In genomic region chr10:103966671-103967432, GRCh38 we compare ENCODE assay signal across 1 cellular context.
TF ChIP-seq lines count a peak whose summit lies in the region.

TSS of gene SLK (plus strand) at chr10:103967140. CDS start at chr10:103967746, 606 bp downstream.

TF ChIP-seq in HEK293, 187 proteins besides CTCF, POLR2A, EP300 and RAD21 (continued from another document and continues in another):
- TF ChIP-seq GFI1B (tag by site-specific recombination; IDR thresholded peaks at IDR 0.05) (no peak), ZSCAN30 (tag by site-specific recombination; IDR thresholded peaks at IDR 0.05) (peak; percentile 60), ZNF596 (tag by site-specific recombination; IDR thresholded peaks at IDR 0.05) (peak; percentile 48), SP3 (tag by site-specific recombination; IDR thresholded peaks at IDR 0.05) (0 out of 2 replicates have a peak, but pooled peaks have one; percentile 15), ZNF366 (tag by site-specific recombination; conservative IDR thresholded peaks at IDR 0.05) (no peak; the same call in 1 of the 2 replicates), SCRT2 (tag by site-specific recombination; IDR thresholded peaks at IDR 0.05) (peak; percentile 99), ZNF555 (tag by site-specific recombination; conservative IDR thresholded peaks at IDR 0.05) (no peak), KLF1 (tag by site-specific recombination; IDR thresholded peaks at IDR 0.05) (no peak; the same call in 1 of the 2 replicates), ZNF133 (tag by site-specific recombination; IDR thresholded peaks at IDR 0.05) (no peak), ZNF747 (tag by site-specific recombination; IDR thresholded peaks at IDR 0.05) (no peak), SP7 (tag by site-specific recombination; IDR thresholded peaks at IDR 0.05) (peak; percentile 55; the same call in 1 of the 2 replicates), INSM2 (tag by site-specific recombination; IDR thresholded peaks at IDR 0.05) (no peak), ZNF292 (tag by site-specific recombination; IDR thresholded peaks at IDR 0.05; ENCODE audit: borderline replicate concordance, low read depth) (no peak), ZNF548 (tag by site-specific recombination; IDR thresholded peaks at IDR 0.05) (no peak), ZNF19 (tag by site-specific recombination; IDR thresholded peaks at IDR 0.05; ENCODE audit: low read depth) (no peak), ZNF2 (tag by site-specific recombination; IDR thresholded peaks at IDR 0.05) (no peak), ZNF645 (tag by site-specific recombination; IDR thresholded peaks at IDR 0.05) (0 out of 2 replicates have a peak, but pooled peaks have one; percentile 48), ZNF629 (tag by site-specific recombination; IDR thresholded peaks at IDR 0.05) (peak; percentile 67; the same call in 1 of the 2 replicates), ZNF639 (tag by site-specific recombination; IDR thresholded peaks at IDR 0.05) (no peak), BCL11A (tag by site-specific recombination; IDR thresholded peaks at IDR 0.05; ENCODE audit: low read depth) (0 out of 2 replicates have a peak, but pooled peaks have one; percentile 15), ZNF148 (tag by site-specific recombination; IDR thresholded peaks at IDR 0.05; ENCODE audit: borderline replicate concordance) (no peak), ZNF138 (tag by site-specific recombination; IDR thresholded peaks at IDR 0.05; ENCODE audit: borderline replicate concordance) (no peak), ZNF335 (tag by site-specific recombination; conservative IDR thresholded peaks at IDR 0.05) (peak; percentile 83), ZBTB49 (tag by site-specific recombination; IDR thresholded peaks at IDR 0.05; ENCODE audit: low read depth) (no peak), ZNF324 (tag by site-specific recombination; IDR thresholded peaks at IDR 0.05) (0 out of 2 replicates have a peak, but pooled peaks have one; percentile 49), ZIC2 (tag by site-specific recombination; IDR thresholded peaks at IDR 0.05) (no peak), ZNF514 (tag by site-specific recombination; IDR thresholded peaks at IDR 0.05) (no peak), ZBTB26 (tag by site-specific recombination; optimal IDR thresholded peaks at IDR 0.05) (peak; percentile 83), IKZF3 (tag by site-specific recombination; IDR thresholded peaks at IDR 0.05) (peak; percentile 82), SP2 (tag by site-specific recombination; IDR thresholded peaks at IDR 0.05) (no peak), PATZ1 (tag by site-specific recombination; IDR thresholded peaks at IDR 0.05) (peak; percentile 88), ZNF175 (tag by site-specific recombination; IDR thresholded peaks at IDR 0.05) (no peak), ZNF621 (tag by site-specific recombination; IDR thresholded peaks at IDR 0.05) (no peak), KLF17 (tag by site-specific recombination; IDR thresholded peaks at IDR 0.05) (peak; percentile 17; the same call in 1 of the 2 replicates), PBX3 (CRISPR knock-in tag; IDR thresholded peaks at IDR 0.05) (peak; percentile 56; the same call in 1 of the 2 replicates), ZNF664 (tag by site-specific recombination; IDR thresholded peaks at IDR 0.05) (no peak), ZNF10 (tag by site-specific recombination; IDR thresholded peaks at IDR 0.05) (no peak), KLF8 (tag by site-specific recombination; IDR thresholded peaks at IDR 0.05) (no peak), ZNF311 (tag by site-specific recombination; IDR thresholded peaks at IDR 0.05; ENCODE audit: borderline replicate concordance) (no peak), ZNF202 (tag by site-specific recombination; IDR thresholded peaks at IDR 0.05; ENCODE audit: borderline replicate concordance) (no peak), ZNF660 (tag by site-specific recombination; IDR thresholded peaks at IDR 0.05) (peak; percentile 50; the same call in 1 of the 2 replicates), ZNF549 (tag by site-specific recombination; IDR thresholded peaks at IDR 0.05) (peak; percentile 48; the same call in 1 of the 2 replicates), ZNF26 (tag by site-specific recombination; IDR thresholded peaks at IDR 0.05) (no peak), GLI2 (tag by site-specific recombination; IDR thresholded peaks at IDR 0.05; ENCODE audit: borderline replicate concordance, low read depth) (no peak), GLIS1 (tag by site-specific recombination; IDR thresholded peaks at IDR 0.05) (peak; percentile 39; the same call in 1 of the 2 replicates), ZNF157 (tag by site-specific recombination; IDR thresholded peaks at IDR 0.05) (no peak), SCRT1 (tag by site-specific recombination; IDR thresholded peaks at IDR 0.05; ENCODE audit: borderline replicate concordance) (peak; percentile 93), ZNF561 (tag by site-specific recombination; IDR thresholded peaks at IDR 0.05; ENCODE audit: borderline replicate concordance) (peak; percentile 38; the same call in 1 of the 2 replicates)
